ENCODE assay signal across 17 cellular contexts in genomic region chr20:34163316-34163715, GRCh38.
"Had no signal": no experiment of that assay in that cellular context is flagged by ENCODE, and none has a peak within 500 bp of the region (broad histone marks: within the 10 kb centered on the region; RNA-seq: fewer than 3 reads in every experiment).

No MANE protein-coding gene starts in this region.

- DNase-seq: activated CD4-positive, alpha-beta T cell treated with anti-CD3 and anti-CD28 coated beads for 4 hours; activated CD8-positive, alpha-beta T cell treated with anti-CD3 and anti-CD28 coated beads for 36 hours; activated effector memory CD4-positive, alpha-beta T cell treated with Interleukin-2 at 50 U/mL for 16 hours; activated naive CD4-positive, alpha-beta T cell treated with anti-CD3 and anti-CD28 coated beads, Interleukin-2, amount 50 U/mL, for 16 hours; activated T-cell treated with anti-CD3 and anti-CD28 coated beads, Interleukin-2, amount 50 U/mL, for 4 hours; dorsolateral prefrontal cortex; endodermal cell; islet precursor cell; mammary epithelial cell; mucosa of descending colon; naive thymus-derived CD4-positive, alpha-beta T cell; stimulated activated CD4-positive, alpha-beta T cell treated with anti-CD3 and anti-CD28 coated beads, Interleukin-2, amount 100 ng/mL, for 24 hours; stomach; testis had no signal

- ATAC-seq: activated CD8-positive, alpha-beta T cell treated with anti-CD3 and anti-CD28 coated beads for 36 hours; activated T-cell treated with anti-CD3 and anti-CD28 coated beads, Interleukin-2, amount 50 U/mL, for 4 hours; esophagus mucosa; left lobe of liver; mucosa of descending colon; naive thymus-derived CD4-positive, alpha-beta T cell; WTC11 had no signal

- H3K4me3 Mint-ChIP-seq: activated CD8-positive, alpha-beta T cell treated with anti-CD3 and anti-CD28 coated beads for 36 hours; activated T-cell treated with anti-CD3 and anti-CD28 coated beads, Interleukin-2, amount 50 U/mL, for 4 hours; endodermal cell; naive thymus-derived CD4-positive, alpha-beta T cell; WTC11 had no signal

- H3K9me3 Mint-ChIP-seq: activated CD8-positive, alpha-beta T cell treated with anti-CD3 and anti-CD28 coated beads for 36 hours; activated T-cell treated with anti-CD3 and anti-CD28 coated beads, Interleukin-2, amount 50 U/mL, for 4 hours had no signal

- H3K27ac Mint-ChIP-seq: activated CD8-positive, alpha-beta T cell treated with anti-CD3 and anti-CD28 coated beads for 36 hours; endodermal cell; naive thymus-derived CD4-positive, alpha-beta T cell; WTC11 had no signal

- H3K36me3 Mint-ChIP-seq: naive thymus-derived CD4-positive, alpha-beta T cell; WTC11 had no signal

- H3K9me3 ChIP-seq: mucosa of descending colon, stomach, testis had no signal
